Comparison of ENCODE assay signal across 11 cellular contexts in genomic region chr19:29596885-29597525, GRCh38. TPM values are rescaled to one million over a fixed set of nuclear protein-coding genes. Genes with fewer than 3 reads are reported as not detected.
DNase-seq lines count a peak whose midpoint lies in the region; ATAC-seq and TF ChIP-seq lines count a peak whose summit lies in the region.
"Had no signal": no experiment of that assay in that cellular context is flagged by ENCODE, and none has a peak within 500 bp of the region (broad histone marks: within the 10 kb centered on the region; RNA-seq: fewer than 3 reads in every experiment).

No MANE protein-coding gene starts in this region.

- peak; percentile 69 for DNase-seq in DMS153 (lab: John Stamatoyannopoulos, UW)
- peak; percentile 72 for DNase-seq in LHCN-M2 (ENCODE audit: low read depth)
- peak; percentile 12 to 37 for DNase-seq in SHP77 (lab: John Stamatoyannopoulos, UW)
- DNase-seq in kidney epithelial cell (ENCODE audit: low read depth): no peak
- no peak for DNase-seq in activated CD4-positive, CD25-positive, alpha-beta regulatory T cell (lab: John Stamatoyannopoulos, UW)
- no peak for DNase-seq in stimulated activated CD8-positive, alpha-beta memory T cell treated with anti-CD3 and anti-CD28 coated beads, Interleukin-4, amount 100 ng/mL, for 48 hours
- no peak for DNase-seq in activated T-cell treated with anti-CD3 and anti-CD28 coated beads, Interleukin-2, amount 50 U/mL, for 4 hours
- no peak for DNase-seq in effector CD8-positive, alpha-beta T cell (lab: John Stamatoyannopoulos, UW)
- DNase-seq: heart right ventricle, spleen had no signal

- peaks cover 34% of the 10 kb centered on the region for H3K27me3 Mint-ChIP-seq in activated T-cell treated with anti-CD3 and anti-CD28 coated beads, Interleukin-2, amount 50 U/mL, for 4 hours (ENCODE audit: low read depth)

- no peaks in the 10 kb centered on the region for H3K36me3 Mint-ChIP-seq in activated T-cell treated with anti-CD3 and anti-CD28 coated beads, Interleukin-2, amount 50 U/mL, for 4 hours (ENCODE audit: insufficient read depth)

- H3K4me3 ChIP-seq in kidney epithelial cell (ENCODE audit: low read depth, low read length): no peak overlapping the region
- H3K4me3 ChIP-seq: heart right ventricle, spleen had no signal

- H3K27me3 ChIP-seq in kidney epithelial cell (ENCODE audit: control insufficient read depth, insufficient read depth, low read length): no peaks in the 10 kb centered on the region

- no peaks in the 10 kb centered on the region for H3K4me1 Mint-ChIP-seq in activated T-cell treated with anti-CD3 and anti-CD28 coated beads, Interleukin-2, amount 50 U/mL, for 4 hours (ENCODE audit: low read depth)
- H3K4me1 Mint-ChIP-seq: IgD-negative memory B cell had no signal

- no peak overlapping the region for H3K4me3 Mint-ChIP-seq in activated T-cell treated with anti-CD3 and anti-CD28 coated beads, Interleukin-2, amount 50 U/mL, for 4 hours
- H3K4me3 Mint-ChIP-seq: IgD-negative memory B cell had no signal

- no peak for ATAC-seq in activated T-cell treated with anti-CD3 and anti-CD28 coated beads, Interleukin-2, amount 50 U/mL, for 4 hours
- ATAC-seq: heart right ventricle had no signal

- no peaks in the 10 kb centered on the region for H3K9me3 Mint-ChIP-seq in activated T-cell treated with anti-CD3 and anti-CD28 coated beads, Interleukin-2, amount 50 U/mL, for 4 hours
- H3K9me3 Mint-ChIP-seq: IgD-negative memory B cell had no signal

- peak; percentile 33 for TF ChIP-seq CTCF in kidney epithelial cell (IDR thresholded peaks at IDR 0.05; ENCODE audit: insufficient read depth, low read length, poor library complexity, severe bottlenecking)

- H3K36me3 ChIP-seq in kidney epithelial cell (ENCODE audit: control insufficient read depth, insufficient read depth, low read length): no peaks in the 10 kb centered on the region
- H3K36me3 ChIP-seq: heart right ventricle, spleen had no signal

RNA-seq across cellular contexts. Expression of gene POP4, which starts 9.1 kb away (rescaled TPM):
- total RNA-seq in LHCN-M2 (2014; rRNA removed) (94.4 and 101 TPM in 2 replicates), kidney epithelial cell (68.1 and 74.9 TPM in 2 replicates)
- 97.8 TPM for polyA plus RNA-seq in LHCN-M2 (2012)
- total RNA-seq in activated T-cell treated with anti-CD3 and anti-CD28 coated beads, Interleukin-2, amount 50 U/mL, for 4 hours: 100 to 1,000 TPM; 160 to 173 (median 168) TPM

Comparison
In these comparisons a context has a peak if more than half of its experiments do, and no peak if none do; other contexts are left out.
1. DNase-seq: peak in DMS153 (single experiment), LHCN-M2 (single experiment) and SHP77 (2 of 2); none in kidney epithelial cell (single experiment), activated CD4-positive, CD25-positive, alpha-beta regulatory T cell (0 of 4), stimulated activated CD8-positive, alpha-beta memory T cell treated with anti-CD3 and anti-CD28 coated beads, Interleukin-4, amount 100 ng/mL, for 48 hours (single experiment), activated T-cell treated with anti-CD3 and anti-CD28 coated beads, Interleukin-2, amount 50 U/mL, for 4 hours (single experiment) and effector CD8-positive, alpha-beta T cell (single experiment).